In the genomic region with DNA sequence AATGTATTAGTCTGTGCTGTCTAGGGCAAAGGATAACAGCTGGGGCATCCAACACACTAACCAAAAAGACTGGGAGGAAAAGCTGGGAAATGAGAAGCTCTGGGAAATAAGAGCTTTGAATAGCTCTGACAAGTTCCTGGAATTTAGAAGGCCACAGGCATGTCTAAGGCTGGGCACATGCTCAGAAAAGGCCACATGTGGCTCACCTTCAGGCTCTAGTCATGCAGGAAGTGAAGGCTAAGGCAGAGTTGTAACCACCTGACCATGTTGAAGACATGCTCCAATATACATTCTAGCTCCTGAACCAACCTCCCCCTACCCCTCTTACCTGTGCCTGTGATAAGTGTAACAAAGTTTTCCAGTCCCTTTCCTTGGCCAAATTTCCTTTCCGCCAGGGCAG, we compare ENCODE assay signal across 18 cellular contexts. TPM values are rescaled to one million over a fixed set of nuclear protein-coding genes. Genes with fewer than 3 reads are reported as not detected.
"Had no signal": no experiment of that assay in that cellular context is flagged by ENCODE, and none has a peak within 500 bp of the region (broad histone marks: within the 10 kb centered on the region; RNA-seq: fewer than 3 reads in every experiment).

No MANE protein-coding gene starts in this region.

- H3K4me3 ChIP-seq: left lung had no signal

- H3K4me1 ChIP-seq: foreskin keratinocyte, left lung had no signal

- ATAC-seq: foreskin keratinocyte; left lung; natural killer cell treated with Interleukin-12 subunit alpha and Interleukin-12 subunit beta and Interleukin-15 and Interleukin-18, amount 100 ng/mL, for 72 hours; sciatic nerve had no signal

- H3K27me3 Mint-ChIP-seq: activated T-cell treated with anti-CD3 and anti-CD28 coated beads, Interleukin-2, amount 50 U/mL, for 24 hours; natural killer cell treated with Interleukin-12 subunit alpha and Interleukin-12 subunit beta and Interleukin-15 and Interleukin-18, amount 100 ng/mL, for 72 hours; progenitor cell of endocrine pancreas had no signal

- H3K27ac Mint-ChIP-seq: activated T-cell treated with anti-CD3 and anti-CD28 coated beads, Interleukin-2, amount 50 U/mL, for 24 hours; natural killer cell treated with Interleukin-12 subunit alpha and Interleukin-12 subunit beta and Interleukin-15 and Interleukin-18, amount 100 ng/mL, for 72 hours; progenitor cell of endocrine pancreas had no signal

- H3K27me3 ChIP-seq: foreskin keratinocyte, left lung had no signal

- H3K9me3 Mint-ChIP-seq: activated naive CD4-positive, alpha-beta T cell treated with anti-CD3 and anti-CD28 coated beads, Interleukin-2, amount 50 U/mL, for 72 hours; immature natural killer cell; natural killer cell treated with Interleukin-12 subunit alpha and Interleukin-12 subunit beta and Interleukin-15 and Interleukin-18, amount 100 ng/mL, for 72 hours had no signal

- H3K4me3 Mint-ChIP-seq: activated T-cell treated with anti-CD3 and anti-CD28 coated beads, Interleukin-2, amount 50 U/mL, for 24 hours; immature natural killer cell; natural killer cell treated with Interleukin-12 subunit alpha and Interleukin-12 subunit beta and Interleukin-15 and Interleukin-18, amount 100 ng/mL, for 72 hours had no signal

- H3K27ac ChIP-seq: foreskin keratinocyte, left lung had no signal

- DNase-seq: activated effector memory CD4-positive, alpha-beta T cell treated with Interleukin-2 at 50 U/mL for 16 hours; activated T-cell treated with anti-CD3 and anti-CD28 coated beads, Interleukin-2, amount 50 U/mL, for 24 hours; amniotic stem cell; cerebellar nuclear complex; dermis blood vessel endothelial cell; foreskin keratinocyte; immature natural killer cell; left lung; nucleus accumbens; stimulated activated CD4-positive, alpha-beta T cell treated with anti-CD3 and anti-CD28 coated beads, Interleukin-12 subunit alpha, Interleukin-12 subunit beta, amount 100 ng/mL, for 4 hours; stimulated activated CD4-positive, alpha-beta T cell treated with anti-CD3 and anti-CD28 coated beads, Interleukin-2, amount 100 ng/mL, for 48 hours; stimulated activated naive CD4-positive, alpha-beta T cell treated with Interleukin-2 at 50 U/mL for 16 hours; trophoblast cell had no signal

RNA-seq across cellular contexts. Expression of gene CCIN, which starts 53.3 kb away (rescaled TPM):
- total RNA-seq: activated naive CD4-positive, alpha-beta T cell treated with anti-CD3 and anti-CD28 coated beads, Interleukin-2, amount 50 U/mL, for 72 hours; foreskin keratinocyte; progenitor cell of endocrine pancreas; sciatic nerve had no signal
- polyA plus RNA-seq: esophagus had no signal
